ENCODE assay signal across 9 cellular contexts in genomic region chr12:70719672-70720420, GRCh38.
DNase-seq lines count a peak whose midpoint lies in the region; ATAC-seq, FAIRE-seq and TF ChIP-seq lines count a peak whose summit lies in the region.
"Had no signal": no experiment of that assay in that cellular context is flagged by ENCODE, and none has a peak within 500 bp of the region (broad histone marks: within the 10 kb centered on the region; RNA-seq: fewer than 3 reads in every experiment).

No MANE protein-coding gene starts in this region.

- H3K4me3 Mint-ChIP-seq in CD14-positive monocyte: peak overlapping the region in 1 of 2 donors; percentile 76

- no peaks in the 10 kb centered on the region for H3K9me2 ChIP-seq in MM.1S (replicated peaks; ENCODE audit: insufficient read depth, low read length)

- H3K27me3 Mint-ChIP-seq in CD14-positive monocyte (ENCODE audit: low read depth in 3 of 3): peaks cover 4 to 17% (median 5%) of the 10 kb centered on the region in 3 donors

- peaks cover 4% of the 10 kb centered on the region for H3K4me1 Mint-ChIP-seq in CD14-positive monocyte

- peak; percentile 48 for FAIRE-seq in GM19239 (lab: Jason Lieb, UNC)

- H3K27me3 ChIP-seq in MM.1S (replicated peaks; ENCODE audit: insufficient read depth, low read length): no peaks in the 10 kb centered on the region
- peaks cover 11% of the 10 kb centered on the region for H3K27me3 ChIP-seq in upper lobe of right lung

- H3K4me2 ChIP-seq in MM.1S (ENCODE audit: low read depth, low read length): peak overlapping the region; percentile 60

- no peak for DNase-seq in CD14-positive monocyte (ENCODE audit: low spot score)
- DNase-seq in GM19239 (ENCODE audit: insufficient read length, low spot score): no peak
- DNase-seq in MM.1S: peak; percentile 30
- DNase-seq in erythroblast (lab: John Stamatoyannopoulos, UW): peak; percentile 33 to 60
- DNase-seq in myocyte (ENCODE audit: low read depth): peak; percentile 55
- DNase-seq in upper lobe of right lung: peak; percentile 67

- no peaks in the 10 kb centered on the region for H4K20me1 ChIP-seq in MM.1S (ENCODE audit: insufficient read depth, low read length)

- peak; percentile 81 for ATAC-seq in upper lobe of right lung
- no peak for ATAC-seq in GM19035 (IDR thresholded peaks at IDR 0.05; ENCODE audit: unreplicated experiment)

- H3K9me3 Mint-ChIP-seq in CD14-positive monocyte: no peaks in the 10 kb centered on the region

- no peaks in the 10 kb centered on the region for H3K79me2 ChIP-seq in MM.1S (ENCODE audit: low read length)

- H3K4me3 ChIP-seq in MM.1S (ENCODE audit: low read length): peak overlapping the region; percentile 40; the same call in 1 of the 2 replicates
- peak overlapping the region; percentile 34 for H3K4me3 ChIP-seq in upper lobe of right lung
- H3K4me3 ChIP-seq: SK-N-MC had no signal

- peak; percentile 88 for TF ChIP-seq CTCF in CD14-positive monocyte (IDR thresholded peaks at IDR 0.05)
- peak; percentile 96 for TF ChIP-seq CTCF in MM.1S (IDR thresholded peaks at IDR 0.05; ENCODE audit: low read length)
- TF ChIP-seq CTCF in VCaP (conservative IDR thresholded peaks at IDR 0.05): peak; percentile 95
- TF ChIP-seq CTCF in upper lobe of right lung (IDR thresholded peaks at IDR 0.05): peak; percentile 87

- H3F3A ChIP-seq in MM.1S (ENCODE audit: insufficient read depth, low read length): no peaks in the 10 kb centered on the region

- intact Hi-C loops in CD14-positive monocyte (cut with micrococcal nuclease): loop anchor here in 1 of 2 donors (5.0 kb wide), 1 partner anchor 838 kb away; no protein-coding TSS in a partner anchor
- intact Hi-C loops in upper lobe of right lung (cut with DNase I): loop anchor here (10.0 kb wide), 1 partner anchor 125 kb away; no protein-coding TSS in a partner anchor

- H3K9me3 ChIP-seq in MM.1S (replicated peaks; ENCODE audit: insufficient read depth, low read length): no peaks in the 10 kb centered on the region
- H3K9me3 ChIP-seq in upper lobe of right lung: no peaks in the 10 kb centered on the region

- no peak overlapping the region for H3K9ac ChIP-seq in MM.1S (ENCODE audit: low read length)

- no peak overlapping the region for H3K27ac Mint-ChIP-seq in CD14-positive monocyte

- H3K4me1 ChIP-seq in MM.1S (ENCODE audit: low read length) (no peaks in the 10 kb centered on the region), upper lobe of right lung (peaks cover 8% of the 10 kb centered on the region)

- H3K36me3 ChIP-seq in MM.1S (replicated peaks; ENCODE audit: insufficient read depth, low read length) (no peaks in the 10 kb centered on the region), upper lobe of right lung (no peaks in the 10 kb centered on the region)

- no peaks in the 10 kb centered on the region for H3K36me3 Mint-ChIP-seq in CD14-positive monocyte

- H3K27ac ChIP-seq in MM.1S (ENCODE audit: low read length) (no peak overlapping the region), VCaP (no peak overlapping the region), upper lobe of right lung (peak overlapping the region; percentile 70)
- H3K27ac ChIP-seq: SK-N-MC had no signal

- peak overlapping the region; percentile 51 for H2AFZ ChIP-seq in MM.1S (ENCODE audit: low read length)

- no peak for TF ChIP-seq POLR2A in erythroblast (IDR thresholded peaks at IDR 0.05; ENCODE audit: low read length)

Comparison
In these comparisons a context has a peak if more than half of its experiments do, and no peak if none do; other contexts are left out.
1. DNase-seq: peak in MM.1S (single experiment), erythroblast (2 of 2), myocyte (single experiment) and upper lobe of right lung (single experiment); none in CD14-positive monocyte (single experiment) and GM19239 (single experiment).
2. Peak in every context shown above with its lines, with median percentiles within 50 percentile points of each other: CTCF ChIP-seq.